1 cellular context compared by ENCODE assay signal in the genomic region with DNA sequence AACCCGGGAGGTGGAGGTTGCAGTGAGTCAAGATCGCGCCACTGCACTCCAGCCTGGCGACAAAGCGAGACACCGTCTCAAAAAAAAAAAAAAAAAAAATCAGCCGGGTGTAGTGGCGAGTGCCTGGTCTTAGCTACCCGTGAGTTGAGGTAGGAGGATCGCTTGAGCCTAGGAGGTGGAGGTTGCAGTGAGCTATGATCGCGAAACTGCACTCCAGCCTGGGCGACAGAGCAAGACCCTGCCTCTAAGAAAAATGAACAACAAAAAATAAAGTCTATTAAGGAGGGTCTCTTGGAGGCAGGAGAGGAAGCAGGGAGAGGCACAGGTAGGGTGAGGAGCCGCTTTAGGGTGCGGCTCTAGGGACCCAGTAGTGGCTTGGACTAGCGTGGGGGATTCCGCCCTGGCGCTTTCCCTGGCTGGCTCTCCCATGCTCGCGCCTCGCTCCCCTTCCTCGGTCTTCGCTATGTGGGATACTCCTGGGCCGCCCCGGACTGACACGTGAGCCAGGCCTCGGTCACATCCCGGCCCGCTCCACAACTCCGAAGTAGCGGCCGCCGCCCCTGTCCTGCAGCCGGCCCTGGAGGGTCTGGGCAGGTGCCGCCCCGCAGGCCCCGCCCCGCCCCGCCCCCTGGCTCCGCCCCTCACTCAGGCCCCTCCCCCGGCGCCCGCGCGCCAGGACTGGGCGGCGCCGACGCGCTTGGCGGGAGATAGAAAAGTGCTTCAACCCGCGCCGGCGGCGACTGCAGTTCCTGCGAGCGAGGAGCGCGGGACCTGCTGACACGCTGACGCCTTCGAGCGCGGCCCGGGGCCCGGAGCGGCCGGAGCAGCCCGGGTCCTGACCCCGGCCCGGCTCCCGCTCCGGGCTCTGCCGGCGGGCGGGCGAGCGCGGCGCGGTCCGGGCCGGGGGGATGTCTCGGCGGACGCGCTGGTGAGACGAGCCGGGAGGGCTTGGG.
TF ChIP-seq lines count a peak whose summit lies in the region.

A gene (plus strand): TSS at position 739 of the 953 bp plus-strand sequence. CDS start 170 bp downstream, at position 909.

TF ChIP-seq in H1, 55 proteins besides CTCF, POLR2A, EP300 and RAD21:
- TF ChIP-seq, protein P1, sequence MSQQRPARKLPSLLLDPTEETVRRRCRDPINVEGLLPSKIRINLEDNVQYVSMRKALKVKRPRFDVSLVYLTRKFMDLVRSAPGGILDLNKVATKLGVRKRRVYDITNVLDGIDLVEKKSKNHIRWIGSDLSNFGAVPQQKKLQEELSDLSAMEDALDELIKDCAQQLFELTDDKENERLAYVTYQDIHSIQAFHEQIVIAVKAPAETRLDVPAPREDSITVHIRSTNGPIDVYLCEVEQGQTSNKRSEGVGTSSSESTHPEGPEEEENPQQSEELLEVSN (IDR thresholded peaks at IDR 0.05) = peak; percentile 76
- TF ChIP-seq HDAC6 (IDR thresholded peaks at IDR 0.05; ENCODE audit: low read depth, low read length) = no peak
- TF ChIP-seq HDAC2 (IDR thresholded peaks at IDR 0.05; ENCODE audit: borderline replicate concordance in 1 of 2, low read depth in 2 of 2, low read length in 2 of 2) = peak in 1 of 2 experiments; percentile 36; a peak in 1 of 4 replicates
- TF ChIP-seq EZH2 (IDR thresholded peaks at IDR 0.05; ENCODE audit: low read depth, low read length, severe bottlenecking) = no peak
- TF ChIP-seq KDM4A (IDR thresholded peaks at IDR 0.05; ENCODE audit: low read depth, low read length, severe bottlenecking) = no peak
- TF ChIP-seq KDM5A (IDR thresholded peaks at IDR 0.05; ENCODE audit: low read length) = no peak
- no peak for TF ChIP-seq SRF (IDR thresholded peaks at IDR 0.05; ENCODE audit: low read depth, low read length)
- no peak for TF ChIP-seq SIX5 (IDR thresholded peaks at IDR 0.05; ENCODE audit: low read depth, low read length)
- no peak for TF ChIP-seq CBX8 (IDR thresholded peaks at IDR 0.05; ENCODE audit: borderline replicate concordance, low read depth, low read length)
- no peak for TF ChIP-seq YY1 (IDR thresholded peaks at IDR 0.05; ENCODE audit: low read depth, low read length)
- TF ChIP-seq CTBP2 (IDR thresholded peaks at IDR 0.05; ENCODE audit: borderline replicate concordance, insufficient read depth, insufficient read length, low read length) = no peak
- no peak for TF ChIP-seq EGR1 (IDR thresholded peaks at IDR 0.05; ENCODE audit: borderline replicate concordance, low read depth, low read length)
- TF ChIP-seq SP2 (IDR thresholded peaks at IDR 0.05; ENCODE audit: low read length) = no peak
- no peak for TF ChIP-seq RBBP5 (IDR thresholded peaks at IDR 0.05; ENCODE audit: borderline replicate concordance, low read depth, low read length)
- no peak for TF ChIP-seq CEBPB (IDR thresholded peaks at IDR 0.05; ENCODE audit: low read depth, low read length)
- 0 out of 4 replicates have a peak, but pooled peaks of 1 of the 2 experiments have one; percentile 16 for TF ChIP-seq SIN3A (conservative IDR thresholded peaks at IDR 0.05 in 1 of 2, IDR thresholded peaks at IDR 0.05 in 1 of 2; ENCODE audit: low read depth in 1 of 2, low read length in 2 of 2)
- TF ChIP-seq ZNF274 (IDR thresholded peaks at IDR 0.05; ENCODE audit: borderline replicate concordance, extremely low read depth, low read length) = no peak
- TF ChIP-seq, protein P2, sequence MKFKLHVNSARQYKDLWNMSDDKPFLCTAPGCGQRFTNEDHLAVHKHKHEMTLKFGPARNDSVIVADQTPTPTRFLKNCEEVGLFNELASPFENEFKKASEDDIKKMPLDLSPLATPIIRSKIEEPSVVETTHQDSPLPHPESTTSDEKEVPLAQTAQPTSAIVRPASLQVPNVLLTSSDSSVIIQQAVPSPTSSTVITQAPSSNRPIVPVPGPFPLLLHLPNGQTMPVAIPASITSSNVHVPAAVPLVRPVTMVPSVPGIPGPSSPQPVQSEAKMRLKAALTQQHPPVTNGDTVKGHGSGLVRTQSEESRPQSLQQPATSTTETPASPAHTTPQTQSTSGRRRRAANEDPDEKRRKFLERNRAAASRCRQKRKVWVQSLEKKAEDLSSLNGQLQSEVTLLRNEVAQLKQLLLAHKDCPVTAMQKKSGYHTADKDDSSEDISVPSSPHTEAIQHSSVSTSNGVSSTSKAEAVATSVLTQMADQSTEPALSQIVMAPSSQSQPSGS (IDR thresholded peaks at IDR 0.05; ENCODE audit: low read length) = no peak
- TF ChIP-seq TAF1 (IDR thresholded peaks at IDR 0.05; ENCODE audit: low read depth, low read length) = peak; percentile 93
- no peak for TF ChIP-seq NANOG (IDR thresholded peaks at IDR 0.05; ENCODE audit: insufficient read depth, low read depth, low read length, poor library complexity, severe bottlenecking)
- TF ChIP-seq ASH2L (IDR thresholded peaks at IDR 0.05; ENCODE audit: low read length) = no peak
- TF ChIP-seq TCF12 (IDR thresholded peaks at IDR 0.05; ENCODE audit: low read depth, low read length) = no peak
- TF ChIP-seq BRCA1 (IDR thresholded peaks at IDR 0.05; ENCODE audit: low read depth, low read length) = no peak
- TF ChIP-seq, protein P3, sequence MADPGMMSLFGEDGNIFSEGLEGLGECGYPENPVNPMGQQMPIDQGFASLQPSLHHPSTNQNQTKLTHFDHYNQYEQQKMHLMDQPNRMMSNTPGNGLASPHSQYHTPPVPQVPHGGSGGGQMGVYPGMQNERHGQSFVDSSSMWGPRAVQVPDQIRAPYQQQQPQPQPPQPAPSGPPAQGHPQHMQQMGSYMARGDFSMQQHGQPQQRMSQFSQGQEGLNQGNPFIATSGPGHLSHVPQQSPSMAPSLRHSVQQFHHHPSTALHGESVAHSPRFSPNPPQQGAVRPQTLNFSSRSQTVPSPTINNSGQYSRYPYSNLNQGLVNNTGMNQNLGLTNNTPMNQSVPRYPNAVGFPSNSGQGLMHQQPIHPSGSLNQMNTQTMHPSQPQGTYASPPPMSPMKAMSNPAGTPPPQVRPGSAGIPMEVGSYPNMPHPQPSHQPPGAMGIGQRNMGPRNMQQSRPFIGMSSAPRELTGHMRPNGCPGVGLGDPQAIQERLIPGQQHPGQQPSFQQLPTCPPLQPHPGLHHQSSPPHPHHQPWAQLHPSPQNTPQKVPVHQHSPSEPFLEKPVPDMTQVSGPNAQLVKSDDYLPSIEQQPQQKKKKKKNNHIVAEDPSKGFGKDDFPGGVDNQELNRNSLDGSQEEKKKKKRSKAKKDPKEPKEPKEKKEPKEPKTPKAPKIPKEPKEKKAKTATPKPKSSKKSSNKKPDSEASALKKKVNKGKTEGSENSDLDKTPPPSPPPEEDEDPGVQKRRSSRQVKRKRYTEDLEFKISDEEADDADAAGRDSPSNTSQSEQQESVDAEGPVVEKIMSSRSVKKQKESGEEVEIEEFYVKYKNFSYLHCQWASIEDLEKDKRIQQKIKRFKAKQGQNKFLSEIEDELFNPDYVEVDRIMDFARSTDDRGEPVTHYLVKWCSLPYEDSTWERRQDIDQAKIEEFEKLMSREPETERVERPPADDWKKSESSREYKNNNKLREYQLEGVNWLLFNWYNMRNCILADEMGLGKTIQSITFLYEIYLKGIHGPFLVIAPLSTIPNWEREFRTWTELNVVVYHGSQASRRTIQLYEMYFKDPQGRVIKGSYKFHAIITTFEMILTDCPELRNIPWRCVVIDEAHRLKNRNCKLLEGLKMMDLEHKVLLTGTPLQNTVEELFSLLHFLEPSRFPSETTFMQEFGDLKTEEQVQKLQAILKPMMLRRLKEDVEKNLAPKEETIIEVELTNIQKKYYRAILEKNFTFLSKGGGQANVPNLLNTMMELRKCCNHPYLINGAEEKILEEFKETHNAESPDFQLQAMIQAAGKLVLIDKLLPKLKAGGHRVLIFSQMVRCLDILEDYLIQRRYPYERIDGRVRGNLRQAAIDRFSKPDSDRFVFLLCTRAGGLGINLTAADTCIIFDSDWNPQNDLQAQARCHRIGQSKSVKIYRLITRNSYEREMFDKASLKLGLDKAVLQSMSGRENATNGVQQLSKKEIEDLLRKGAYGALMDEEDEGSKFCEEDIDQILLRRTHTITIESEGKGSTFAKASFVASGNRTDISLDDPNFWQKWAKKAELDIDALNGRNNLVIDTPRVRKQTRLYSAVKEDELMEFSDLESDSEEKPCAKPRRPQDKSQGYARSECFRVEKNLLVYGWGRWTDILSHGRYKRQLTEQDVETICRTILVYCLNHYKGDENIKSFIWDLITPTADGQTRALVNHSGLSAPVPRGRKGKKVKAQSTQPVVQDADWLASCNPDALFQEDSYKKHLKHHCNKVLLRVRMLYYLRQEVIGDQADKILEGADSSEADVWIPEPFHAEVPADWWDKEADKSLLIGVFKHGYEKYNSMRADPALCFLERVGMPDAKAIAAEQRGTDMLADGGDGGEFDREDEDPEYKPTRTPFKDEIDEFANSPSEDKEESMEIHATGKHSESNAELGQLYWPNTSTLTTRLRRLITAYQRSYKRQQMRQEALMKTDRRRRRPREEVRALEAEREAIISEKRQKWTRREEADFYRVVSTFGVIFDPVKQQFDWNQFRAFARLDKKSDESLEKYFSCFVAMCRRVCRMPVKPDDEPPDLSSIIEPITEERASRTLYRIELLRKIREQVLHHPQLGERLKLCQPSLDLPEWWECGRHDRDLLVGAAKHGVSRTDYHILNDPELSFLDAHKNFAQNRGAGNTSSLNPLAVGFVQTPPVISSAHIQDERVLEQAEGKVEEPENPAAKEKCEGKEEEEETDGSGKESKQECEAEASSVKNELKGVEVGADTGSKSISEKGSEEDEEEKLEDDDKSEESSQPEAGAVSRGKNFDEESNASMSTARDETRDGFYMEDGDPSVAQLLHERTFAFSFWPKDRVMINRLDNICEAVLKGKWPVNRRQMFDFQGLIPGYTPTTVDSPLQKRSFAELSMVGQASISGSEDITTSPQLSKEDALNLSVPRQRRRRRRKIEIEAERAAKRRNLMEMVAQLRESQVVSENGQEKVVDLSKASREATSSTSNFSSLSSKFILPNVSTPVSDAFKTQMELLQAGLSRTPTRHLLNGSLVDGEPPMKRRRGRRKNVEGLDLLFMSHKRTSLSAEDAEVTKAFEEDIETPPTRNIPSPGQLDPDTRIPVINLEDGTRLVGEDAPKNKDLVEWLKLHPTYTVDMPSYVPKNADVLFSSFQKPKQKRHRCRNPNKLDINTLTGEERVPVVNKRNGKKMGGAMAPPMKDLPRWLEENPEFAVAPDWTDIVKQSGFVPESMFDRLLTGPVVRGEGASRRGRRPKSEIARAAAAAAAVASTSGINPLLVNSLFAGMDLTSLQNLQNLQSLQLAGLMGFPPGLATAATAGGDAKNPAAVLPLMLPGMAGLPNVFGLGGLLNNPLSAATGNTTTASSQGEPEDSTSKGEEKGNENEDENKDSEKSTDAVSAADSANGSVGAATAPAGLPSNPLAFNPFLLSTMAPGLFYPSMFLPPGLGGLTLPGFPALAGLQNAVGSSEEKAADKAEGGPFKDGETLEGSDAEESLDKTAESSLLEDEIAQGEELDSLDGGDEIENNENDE (IDR thresholded peaks at IDR 0.05; ENCODE audit: insufficient replicate concordance, low read length) = no peak
- TF ChIP-seq TAF7 (optimal IDR thresholded peaks at IDR 0.05; ENCODE audit: borderline replicate concordance, low read depth, low read length) = peak; percentile 41
- TF ChIP-seq POLR2AphosphoS5 (IDR thresholded peaks at IDR 0.05; ENCODE audit: low read depth, low read length) = peak; percentile 90
- TF ChIP-seq RXRA (IDR thresholded peaks at IDR 0.05; ENCODE audit: insufficient read depth, low read depth, low read length) = no peak
- TF ChIP-seq, protein P4, sequence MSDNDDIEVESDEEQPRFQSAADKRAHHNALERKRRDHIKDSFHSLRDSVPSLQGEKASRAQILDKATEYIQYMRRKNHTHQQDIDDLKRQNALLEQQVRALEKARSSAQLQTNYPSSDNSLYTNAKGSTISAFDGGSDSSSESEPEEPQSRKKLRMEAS (IDR thresholded peaks at IDR 0.05) = peak; percentile 79
- TF ChIP-seq SIRT6 (IDR thresholded peaks at IDR 0.05; ENCODE audit: low read length) = no peak
- peak; percentile 52; the same call in 1 of the 2 replicates for TF ChIP-seq CREB1 (IDR thresholded peaks at IDR 0.05)
- TF ChIP-seq SUZ12 (IDR thresholded peaks at IDR 0.05; ENCODE audit: low read length) = no peak
- TF ChIP-seq PHF8 (conservative IDR thresholded peaks at IDR 0.05; ENCODE audit: low read depth, low read length) = peak; percentile 79
- TF ChIP-seq, protein P5, sequence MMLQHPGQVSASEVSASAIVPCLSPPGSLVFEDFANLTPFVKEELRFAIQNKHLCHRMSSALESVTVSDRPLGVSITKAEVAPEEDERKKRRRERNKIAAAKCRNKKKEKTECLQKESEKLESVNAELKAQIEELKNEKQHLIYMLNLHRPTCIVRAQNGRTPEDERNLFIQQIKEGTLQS (IDR thresholded peaks at IDR 0.05; ENCODE audit: insufficient read depth, low read depth, low read length) = no peak
- no peak for TF ChIP-seq SP1 (IDR thresholded peaks at IDR 0.05; ENCODE audit: low read depth, low read length)
- no peak for TF ChIP-seq JUN (IDR thresholded peaks at IDR 0.05; ENCODE audit: low read depth, low read length)
- TF ChIP-seq CHD2 (IDR thresholded peaks at IDR 0.05; ENCODE audit: low read length) = no peak
- no peak for TF ChIP-seq BCL11A (IDR thresholded peaks at IDR 0.05; ENCODE audit: low read depth in 2 of 2, low read length in 2 of 2)
- no peak for TF ChIP-seq FOSL1 (IDR thresholded peaks at IDR 0.05; ENCODE audit: insufficient read depth, low read depth, low read length)
- no peak for TF ChIP-seq RFX5 (IDR thresholded peaks at IDR 0.05; ENCODE audit: borderline replicate concordance, low read depth, low read length)
- TF ChIP-seq BACH1 (IDR thresholded peaks at IDR 0.05; ENCODE audit: low read length) = no peak
- TF ChIP-seq CBX5 (IDR thresholded peaks at IDR 0.05; ENCODE audit: low read depth, low read length) = no peak
- no peak for TF ChIP-seq NRF1 (IDR thresholded peaks at IDR 0.05; ENCODE audit: low read depth, low read length)
- no peak for TF ChIP-seq TEAD4 (IDR thresholded peaks at IDR 0.05; ENCODE audit: low read depth, low read length)
- no peak for TF ChIP-seq CHD1 (IDR thresholded peaks at IDR 0.05; ENCODE audit: low read depth, low read length)
- no peak for TF ChIP-seq SP4 (IDR thresholded peaks at IDR 0.05; ENCODE audit: low read length)
- TF ChIP-seq, protein P6, sequence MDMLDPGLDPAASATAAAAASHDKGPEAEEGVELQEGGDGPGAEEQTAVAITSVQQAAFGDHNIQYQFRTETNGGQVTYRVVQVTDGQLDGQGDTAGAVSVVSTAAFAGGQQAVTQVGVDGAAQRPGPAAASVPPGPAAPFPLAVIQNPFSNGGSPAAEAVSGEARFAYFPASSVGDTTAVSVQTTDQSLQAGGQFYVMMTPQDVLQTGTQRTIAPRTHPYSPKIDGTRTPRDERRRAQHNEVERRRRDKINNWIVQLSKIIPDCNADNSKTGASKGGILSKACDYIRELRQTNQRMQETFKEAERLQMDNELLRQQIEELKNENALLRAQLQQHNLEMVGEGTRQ (IDR thresholded peaks at IDR 0.05; ENCODE audit: low read length) = no peak
- no peak for TF ChIP-seq SAP30 (IDR thresholded peaks at IDR 0.05; ENCODE audit: insufficient read depth, insufficient replicate concordance, low read length)
- no peak for TF ChIP-seq RNF2 (IDR thresholded peaks at IDR 0.05; ENCODE audit: borderline replicate concordance, low read depth, low read length, missing control alignments, poor library complexity, severe bottlenecking)
- TF ChIP-seq GABPA (IDR thresholded peaks at IDR 0.05; ENCODE audit: borderline replicate concordance, insufficient read depth, low read length) = no peak
- TF ChIP-seq POU5F1 (IDR thresholded peaks at IDR 0.05; ENCODE audit: low read depth, low read length) = no peak
- TF ChIP-seq GTF2F1 (IDR thresholded peaks at IDR 0.05; ENCODE audit: borderline replicate concordance, low read depth, low read length) = no peak
- no peak for TF ChIP-seq MAFK (IDR thresholded peaks at IDR 0.05; ENCODE audit: low read depth, low read length)
- no peak for TF ChIP-seq KDM1A (IDR thresholded peaks at IDR 0.05; ENCODE audit: borderline replicate concordance, low read length)
- peak; percentile 77; the same call in 1 of the 2 replicates for TF ChIP-seq TBP (IDR thresholded peaks at IDR 0.05; ENCODE audit: low read depth, low read length)
- TF ChIP-seq JUND (IDR thresholded peaks at IDR 0.05; ENCODE audit: low read length) = no peak
